ENCODE assay signal across 10 cellular contexts in the genomic region with DNA sequence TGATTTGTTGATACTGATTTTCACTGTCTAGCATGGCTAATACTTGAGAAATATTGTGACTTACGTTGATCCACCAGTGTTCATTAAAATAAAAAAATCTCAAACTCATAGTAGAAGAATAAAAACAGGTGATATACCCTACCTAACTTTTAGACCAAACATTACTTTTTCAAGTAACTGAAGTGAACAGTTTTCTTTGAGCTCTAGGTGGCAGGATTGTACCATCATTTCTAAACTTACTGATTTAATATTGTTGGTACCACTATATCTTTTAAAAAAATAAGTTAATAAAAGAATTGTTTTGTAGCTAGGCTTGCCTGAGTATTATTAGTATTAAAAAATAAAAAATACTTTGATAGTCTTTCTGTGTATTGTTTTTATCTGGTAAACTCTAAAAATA. TPM values are rescaled to one million over a fixed set of nuclear protein-coding genes. Genes with fewer than 3 reads are reported as not detected.
A peak's percentile ranks its signal among the peaks of the same experiment; 100 is the strongest.
DNase-seq lines count a peak whose midpoint lies in the region; ATAC-seq and TF ChIP-seq lines count a peak whose summit lies in the region.
"Had no signal": no experiment of that assay in that cellular context is flagged by ENCODE, and none has a peak within 500 bp of the region (broad histone marks: within the 10 kb centered on the region; RNA-seq: fewer than 3 reads in every experiment).

No MANE protein-coding gene starts in this region.

- H3K36me3 Mint-ChIP-seq in activated naive CD4-positive, alpha-beta T cell treated with anti-CD3 and anti-CD28 coated beads, Interleukin-2, amount 50 U/mL, for 72 hours = peaks cover 8 to 12% of the 10 kb centered on the region in 2 donors

- no peaks in the 10 kb centered on the region for H3K9me3 Mint-ChIP-seq in activated naive CD4-positive, alpha-beta T cell treated with anti-CD3 and anti-CD28 coated beads, Interleukin-2, amount 50 U/mL, for 72 hours
- H3K9me3 Mint-ChIP-seq: central memory CD8-positive, alpha-beta T cell had no signal

- no peak overlapping the region for H3K4me3 ChIP-seq in heart right ventricle
- no peak overlapping the region for H3K4me3 ChIP-seq in right atrium auricular region
- no peak overlapping the region for H3K4me3 ChIP-seq in Panc1 (ENCODE audit: low read depth in 2 of 2, low read length in 2 of 2)
- H3K4me3 ChIP-seq in fibroblast of pulmonary artery (replicated peaks; ENCODE audit: low read depth, low read length) = no peak overlapping the region
- no peak overlapping the region for H3K4me3 ChIP-seq in transverse colon
- no peak overlapping the region for H3K4me3 ChIP-seq in lower leg skin (ENCODE audit: low read depth, poor library complexity, severe bottlenecking)

- in situ Hi-C loops in Panc1 (cut with HindIII; ENCODE audit: low pct_unique_long_range_greater_than_20kb, low sequenced_read_pairs) = no loop called here
- in situ Hi-C loops in transverse colon (cut with MboI; ENCODE audit: low pct_ligation_motif_present in 1 of 4, low pct_unique_long_range_greater_than_20kb in 1 of 4, low sequenced_read_pairs in 3 of 4) = no loop called here

- 79 to 93% methylated on average over 1 of the region's 1 CpG for WGBS in heart right ventricle, 2 donors
- WGBS in transverse colon (ENCODE audit: low coverage in 1 of 2), 2 donors = 82 to 89% methylated on average over 1 of the region's 1 CpG
- 81 to 86% methylated on average over 1 of the region's 1 CpG for WGBS in lower leg skin, 2 donors

- CTCF ChIA-PET in Panc1 (lab: Charles Lee) = interaction anchor here (1.2 kb wide), 1 partner anchor 17 kb away, joined by 3 read pairs; no protein-coding TSS in a partner anchor

- no peak for TF ChIP-seq EP300 in transverse colon (IDR thresholded peaks at IDR 0.05; ENCODE audit: low read depth)

- no peak overlapping the region for H3K27ac Mint-ChIP-seq in activated naive CD4-positive, alpha-beta T cell treated with anti-CD3 and anti-CD28 coated beads, Interleukin-2, amount 50 U/mL, for 72 hours

- no peak overlapping the region for H3K27ac ChIP-seq in heart right ventricle
- H3K27ac ChIP-seq in right atrium auricular region = no peak overlapping the region
- H3K27ac ChIP-seq in Panc1 (ENCODE audit: low read length) = no peak overlapping the region
- H3K27ac ChIP-seq in transverse colon = no peak overlapping the region

- TF ChIP-seq CTCF in heart right ventricle (IDR thresholded peaks at IDR 0.05) = peak in 6 of 9 donors; percentile 23 to 56 (median 46)
- peak in 1 of 2 donors; percentile 48 for TF ChIP-seq CTCF in right atrium auricular region (IDR thresholded peaks at IDR 0.05)
- TF ChIP-seq CTCF in Panc1 (IDR thresholded peaks at IDR 0.05) = peak; percentile 27; the same call in 1 of the 2 replicates
- TF ChIP-seq CTCF in fibroblast of pulmonary artery (IDR thresholded peaks at IDR 0.05; ENCODE audit: low read length, missing control alignments) = peak; percentile 45
- TF ChIP-seq CTCF in transverse colon (IDR thresholded peaks at IDR 0.05) = peak in 3 of 5 experiments; percentile 18 to 27 (median 26)
- TF ChIP-seq CTCF in lower leg skin (IDR thresholded peaks at IDR 0.05) = no peak

- H3K9me3 ChIP-seq in heart right ventricle (no peaks in the 10 kb centered on the region), right atrium auricular region (no peaks in the 10 kb centered on the region), Panc1 (ENCODE audit: control insufficient read depth, insufficient read depth, low read depth, low read length) (no peaks in the 10 kb centered on the region), transverse colon (no peaks in the 10 kb centered on the region)

- H3K27me3 ChIP-seq in heart right ventricle (no peaks in the 10 kb centered on the region), right atrium auricular region (no peaks in the 10 kb centered on the region), Panc1 (ENCODE audit: control insufficient read depth, insufficient read depth, low read length) (no peaks in the 10 kb centered on the region), transverse colon (no peaks in the 10 kb centered on the region)

- TF ChIP-seq POLR2A in transverse colon (IDR thresholded peaks at IDR 0.05) (no peak), lower leg skin (IDR thresholded peaks at IDR 0.05) (no peak)

- H3K36me3 ChIP-seq in heart right ventricle = peaks cover 0 to 96% (median 24%) of the 10 kb centered on the region in 9 donors
- H3K36me3 ChIP-seq in right atrium auricular region = peaks cover 52% of the 10 kb centered on the region
- peaks cover 48% of the 10 kb centered on the region for H3K36me3 ChIP-seq in Panc1 (ENCODE audit: control insufficient read depth, insufficient read depth, low read length)
- H3K36me3 ChIP-seq in transverse colon = peaks cover 0 to 57% (median 5%) of the 10 kb centered on the region in 4 donors

- no peak for DNase-seq in heart right ventricle
- DNase-seq in right atrium auricular region (ENCODE audit: low spot score) = no peak
- DNase-seq in Panc1 (ENCODE audit: low read depth, low spot score) = no peak
- DNase-seq in fibroblast of pulmonary artery (ENCODE audit: low read depth) = peak; percentile 52
- no peak for DNase-seq in transverse colon
- no peak for DNase-seq in activated naive CD4-positive, alpha-beta T cell treated with anti-CD3 and anti-CD28 coated beads, Interleukin-2, amount 50 U/mL, for 72 hours (ENCODE audit: low spot score in 2 of 2)
- DNase-seq in LoVo (ENCODE audit: low spot score) = no peak
- no peak for DNase-seq in lower leg skin (ENCODE audit: low spot score in 2 of 2)
- DNase-seq: DMS79 had no signal

- no TSS peak for BruUV-seq in Panc1 (replicated peaks; lab: Mats Ljungman, UMichigan)

- H3K4me1 ChIP-seq in heart right ventricle (peaks cover 0 to 8% (median 0%) of the 10 kb centered on the region in 9 donors), right atrium auricular region (peaks cover 0 to 5% of the 10 kb centered on the region in 2 donors), Panc1 (ENCODE audit: control insufficient read depth, insufficient read depth, low read length) (no peaks in the 10 kb centered on the region), transverse colon (no peaks in the 10 kb centered on the region)

- POLR2A ChIA-PET in Panc1 (lab: Charles Lee) = no interaction called here

- intact Hi-C loops in heart right ventricle (cut with DNase I) (no loop called here), Panc1 (cut with micrococcal nuclease; ENCODE audit: unreplicated experiment) (no loop called here), transverse colon (cut with DNase I; ENCODE audit: low total_unique reads) (no loop called here), lower leg skin (cut with DNase I; ENCODE audit: low total_unique reads) (no loop called here)

- ATAC-seq in heart right ventricle (no peak), Panc1 (no peak)
- ATAC-seq in activated naive CD4-positive, alpha-beta T cell treated with anti-CD3 and anti-CD28 coated beads, Interleukin-2, amount 50 U/mL, for 72 hours = no peak

RNA-seq across cellular contexts. Expression of gene CDC73, which starts 21.5 kb away (rescaled TPM):
- total RNA-seq in heart right ventricle (10 to 100 TPM; 47.9 to 70.2 (median 57.0) TPM), right atrium auricular region (10 to 100 TPM; 27.8 to 30.1 TPM), Panc1 (2021; ENCODE audit: unreplicated experiment) (78.2 TPM), transverse colon (100 to 1,000 TPM in 1 of 4 donors, 10 to 100 TPM in 3; 26.2 to 208 (median 54.6) TPM), lower leg skin (10 to 100 TPM; 19.2 to 23.7 (median 20.0) TPM)
- 10 to 100 TPM in 1 of 2 donors, 1 to 10 TPM in 1; 9.2 to 10.2 TPM for polyA plus RNA-seq in heart right ventricle
- 36.0 TPM for polyA plus RNA-seq in Panc1 (2012; ENCODE audit: insufficient read length)
- total RNA-seq in activated naive CD4-positive, alpha-beta T cell treated with anti-CD3 and anti-CD28 coated beads, Interleukin-2, amount 50 U/mL, for 72 hours = 10 to 100 TPM; 36.0 to 56.4 TPM

RNA-seq across cellular contexts. Expression of gene GLRX2, which starts 38.1 kb away (rescaled TPM):
- total RNA-seq in heart right ventricle = 10 to 100 TPM; 27.6 to 51.9 (median 33.5) TPM
- 10 to 100 TPM; 33.1 to 64.9 TPM for polyA plus RNA-seq in heart right ventricle
- total RNA-seq in right atrium auricular region = 10 to 100 TPM in 1 of 2 donors, 1 to 10 TPM in 1; 6.8 to 12.1 TPM
- 40.1 TPM for total RNA-seq in Panc1 (2021; ENCODE audit: unreplicated experiment)
- 26.7 TPM for polyA plus RNA-seq in Panc1 (2012; ENCODE audit: insufficient read length)
- total RNA-seq in transverse colon = 1 to 10 TPM in 3 of 4 donors, under 1 TPM in 1; 0.40 to 8.3 (median 3.7) TPM
- total RNA-seq in activated naive CD4-positive, alpha-beta T cell treated with anti-CD3 and anti-CD28 coated beads, Interleukin-2, amount 50 U/mL, for 72 hours = 10 to 100 TPM; 18.6 to 32.2 TPM
- 10 to 100 TPM in 1 of 4 donors, 1 to 10 TPM in 3; 5.6 to 11.0 (median 8.1) TPM for total RNA-seq in lower leg skin

RNA-seq across cellular contexts. Expression of gene B3GALT2, which starts 43.1 kb away (rescaled TPM):
- total RNA-seq in heart right ventricle = 100 to 1,000 TPM in 1 of 10 donors, 10 to 100 TPM in 9; 19.0 to 102 (median 51.8) TPM
- 10 to 100 TPM; 20.0 to 24.7 TPM for polyA plus RNA-seq in heart right ventricle
- total RNA-seq in right atrium auricular region = 10 to 100 TPM; 27.9 to 51.7 TPM
- 0.08 TPM for total RNA-seq in Panc1 (2021; ENCODE audit: unreplicated experiment)
- not detected for polyA plus RNA-seq in Panc1 (2012; ENCODE audit: insufficient read length)
- under 1 TPM in 3 of 4 donors, not detected in 1; 0.20 to 0.82 (median 0.64) TPM for total RNA-seq in transverse colon
- total RNA-seq in activated naive CD4-positive, alpha-beta T cell treated with anti-CD3 and anti-CD28 coated beads, Interleukin-2, amount 50 U/mL, for 72 hours = not detected
- total RNA-seq in lower leg skin = under 1 TPM in 3 of 4 donors, not detected in 1; 0.08 to 0.58 (median 0.32) TPM

Comparison
In these comparisons a context has a peak if more than half of its experiments do, and no peak if none do; other contexts are left out.
1. CTCF ChIP-seq: peak in heart right ventricle (6 of 9), Panc1 (single experiment), fibroblast of pulmonary artery (single experiment) and transverse colon (3 of 5); none in lower leg skin (0 of 3).
2. RNA of gene B3GALT2, which starts 43.1 kb away (total RNA-seq): 19.0 to 102 TPM in heart right ventricle and 27.9 to 51.7 TPM in right atrium auricular region; 0.20 to 0.82 TPM in transverse colon, 0.08 to 0.58 TPM in lower leg skin, 0.08 TPM in Panc1 (single experiment) and not detected in activated naive CD4-positive, alpha-beta T cell treated with anti-CD3 and anti-CD28 coated beads, Interleukin-2, amount 50 U/mL, for 72 hours; every median in the first group is over 10 times any median in the second.